In genomic region chr12:3980504-3981272, GRCh38 we compare ENCODE assay signal across 27 cellular contexts.
DNase-seq lines count a peak whose midpoint lies in the region; ATAC-seq and TF ChIP-seq lines count a peak whose summit lies in the region.
"Had no signal": no experiment of that assay in that cellular context is flagged by ENCODE, and none has a peak within 500 bp of the region (broad histone marks: within the 10 kb centered on the region; RNA-seq: fewer than 3 reads in every experiment).

No MANE protein-coding gene starts in this region.

- intact Hi-C loops in vagina (cut with DNase I), result no loop called here

- no peak overlapping the region for H4K12ac ChIP-seq in trophoblast cell (ENCODE audit: low read depth, low read length)

- H3K9me3 ChIP-seq in trophoblast cell (ENCODE audit: insufficient read depth, low read depth, low read length) (no peaks in the 10 kb centered on the region), vagina (peaks cover 5% of the 10 kb centered on the region)
- H3K9me3 ChIP-seq: MG63 had no signal

- no peak overlapping the region for H4K91ac ChIP-seq in trophoblast cell (ENCODE audit: low read depth, low read length)

- H3K27me3 ChIP-seq in trophoblast cell (ENCODE audit: insufficient read depth, low read length), result no peaks in the 10 kb centered on the region
- no peaks in the 10 kb centered on the region for H3K27me3 ChIP-seq in vagina
- H3K27me3 ChIP-seq: BLaER1, MG63 had no signal

- no CpG with 5 or more reads among the region's 11 CpGs for WGBS in trophoblast cell (ENCODE audit: extremely low coverage, insufficient coverage, insufficient read length)

- no peak overlapping the region for H3K23ac ChIP-seq in trophoblast cell (ENCODE audit: low read length)

- H3K36me3 ChIP-seq in trophoblast cell (ENCODE audit: control insufficient read depth in 1 of 2, insufficient read depth in 2 of 2, low read length in 2 of 2) (peaks cover 0 to 3% of the 10 kb centered on the region in 2 experiments), vagina (no peaks in the 10 kb centered on the region)
- H3K36me3 ChIP-seq: BLaER1, MG63 had no signal

- no peak overlapping the region for H4K8ac ChIP-seq in trophoblast cell (ENCODE audit: low read depth, low read length)

- no peak overlapping the region for H2BK5ac ChIP-seq in trophoblast cell (ENCODE audit: low read depth, low read length, poor library complexity)

- no peak overlapping the region for H2AFZ ChIP-seq in trophoblast cell (ENCODE audit: insufficient read depth, low read length, poor library complexity)
- H2AFZ ChIP-seq: GM23338 had no signal

- ATAC-seq in activated CD4-positive, CD25-positive, alpha-beta regulatory T cell treated with anti-CD3 and anti-CD28 coated beads, Interleukin-2, amount 50 U/mL, for 24 hours, result peak; percentile 72 to 74
- ATAC-seq in activated T-cell treated with anti-CD3 and anti-CD28 coated beads, Interleukin-2, amount 50 U/mL, for 4 hours, result peak; percentile 76 to 83
- ATAC-seq: GM23338, HepG2, K562, Panc1 had no signal

- H3K4me3 ChIP-seq in trophoblast cell (ENCODE audit: low read depth, low read length) (no peak overlapping the region), vagina (no peak overlapping the region)
- H3K4me3 ChIP-seq: BLaER1, GM23338, K562, MG63 had no signal

- H3K4me2 ChIP-seq in trophoblast cell (ENCODE audit: low read length), result no peak overlapping the region
- H3K4me2 ChIP-seq: BLaER1, GM23338 had no signal

- H3K36me3 Mint-ChIP-seq in activated T-cell treated with anti-CD3 and anti-CD28 coated beads, Interleukin-2, amount 50 U/mL, for 4 hours (ENCODE audit: insufficient read depth), result no peaks in the 10 kb centered on the region
- no peaks in the 10 kb centered on the region for H3K36me3 Mint-ChIP-seq in activated naive CD8-positive, alpha-beta T cell

- H3K9ac ChIP-seq in trophoblast cell (ENCODE audit: low read length), result no peak overlapping the region
- H3K9ac ChIP-seq: BLaER1 had no signal

- H3K27ac ChIP-seq in trophoblast cell (ENCODE audit: low read depth, low read length) (peak overlapping the region; percentile 2), vagina (no peak overlapping the region)
- H3K27ac ChIP-seq: 22Rv1, BLaER1, HL-60 had no signal

- H3K79me2 ChIP-seq in trophoblast cell (ENCODE audit: control insufficient read depth, insufficient read depth, low read length, poor library complexity), result no peaks in the 10 kb centered on the region

- H2BK120ac ChIP-seq in trophoblast cell (ENCODE audit: insufficient read depth, low read length, poor library complexity), result no peak overlapping the region

- no peak for TF ChIP-seq CTCF in vagina (IDR thresholded peaks at IDR 0.05)

- no peak for DNase-seq in activated CD4-positive, CD25-positive, alpha-beta regulatory T cell treated with anti-CD3 and anti-CD28 coated beads, Interleukin-2, amount 50 U/mL, for 72 hours
- no peak for DNase-seq in activated T-cell treated with anti-CD3 and anti-CD28 coated beads, Interleukin-2, amount 50 U/mL, for 4 hours
- DNase-seq in activated T-cell treated with anti-CD3 and anti-CD28 coated beads for 4 hours, result no peak
- no peak for DNase-seq in trophoblast cell
- no peak for DNase-seq in vagina (ENCODE audit: extremely low spot score in 2 of 2)
- DNase-seq in SW480 (ENCODE audit: low spot score), result no peak
- DNase-seq: ACHN; Caco-2; CD4-positive, alpha-beta T cell; DMS 273 treated with DMSO at 0.1 percent for 48 hours; DMS79 treated with DMSO at 0.1 percent for 48 hours; HCEC 1CT; MG63; NCI-H1417; NCI-H1694 treated with DMSO at 0.1 percent for 48 hours; NCI-H2081 treated with DMSO at 0.1 percent for 48 hours; NCI-H2171 treated with DMSO at 0.1 percent for 48 hours; NCI-H524 treated with DMSO at 0.1 percent for 48 hours had no signal

- no peak overlapping the region for H3K4ac ChIP-seq in trophoblast cell (ENCODE audit: low read depth, low read length)

- H3K4me1 Mint-ChIP-seq in activated T-cell treated with anti-CD3 and anti-CD28 coated beads, Interleukin-2, amount 50 U/mL, for 4 hours (ENCODE audit: low read depth), result peaks cover 26% of the 10 kb centered on the region
- peaks cover 45% of the 10 kb centered on the region for H3K4me1 Mint-ChIP-seq in activated naive CD8-positive, alpha-beta T cell (ENCODE audit: low read depth)

- H3K27me3 Mint-ChIP-seq in activated T-cell treated with anti-CD3 and anti-CD28 coated beads, Interleukin-2, amount 50 U/mL, for 4 hours (ENCODE audit: low read depth), result no peaks in the 10 kb centered on the region
- H3K27me3 Mint-ChIP-seq in activated naive CD8-positive, alpha-beta T cell, result no peaks in the 10 kb centered on the region
- H3K27me3 Mint-ChIP-seq: CD4-positive, alpha-beta T cell had no signal

- H3K4me1 ChIP-seq in trophoblast cell (ENCODE audit: control insufficient read depth in 1 of 2, insufficient read depth in 2 of 2, low read length in 2 of 2), result peaks cover 0 to 7% of the 10 kb centered on the region in 2 experiments
- no peaks in the 10 kb centered on the region for H3K4me1 ChIP-seq in vagina
- H3K4me1 ChIP-seq: BLaER1 had no signal

- peak overlapping the region; percentile 89 for H3K27ac Mint-ChIP-seq in activated naive CD8-positive, alpha-beta T cell
- H3K27ac Mint-ChIP-seq: CD4-positive, alpha-beta T cell; GM23338 had no signal

- H3K79me1 ChIP-seq in trophoblast cell (ENCODE audit: low read length), result peaks cover 7% of the 10 kb centered on the region

- H3K4me3 Mint-ChIP-seq in activated T-cell treated with anti-CD3 and anti-CD28 coated beads, Interleukin-2, amount 50 U/mL, for 4 hours, result no peak overlapping the region
- peak overlapping the region; percentile 42 for H3K4me3 Mint-ChIP-seq in activated naive CD8-positive, alpha-beta T cell
- H3K4me3 Mint-ChIP-seq: CD4-positive, alpha-beta T cell; GM23338 had no signal

- no peaks in the 10 kb centered on the region for H3K9me3 Mint-ChIP-seq in activated T-cell treated with anti-CD3 and anti-CD28 coated beads, Interleukin-2, amount 50 U/mL, for 4 hours
- no peaks in the 10 kb centered on the region for H3K9me3 Mint-ChIP-seq in activated naive CD8-positive, alpha-beta T cell (ENCODE audit: low read depth)
- H3K9me3 Mint-ChIP-seq: CD4-positive, alpha-beta T cell had no signal

- H2BK12ac ChIP-seq in trophoblast cell (ENCODE audit: low read length), result no peak overlapping the region

- H3K14ac ChIP-seq in trophoblast cell (ENCODE audit: low read length), result no peak overlapping the region

- no peak overlapping the region for H2AK5ac ChIP-seq in trophoblast cell (ENCODE audit: low read length)

- no peak for TF ChIP-seq POLR2A in vagina (IDR thresholded peaks at IDR 0.05)

- H3K18ac ChIP-seq in trophoblast cell (ENCODE audit: low read length), result no peak overlapping the region
